Comparison of ENCODE assay signal across 11 cellular contexts in the genomic region with DNA sequence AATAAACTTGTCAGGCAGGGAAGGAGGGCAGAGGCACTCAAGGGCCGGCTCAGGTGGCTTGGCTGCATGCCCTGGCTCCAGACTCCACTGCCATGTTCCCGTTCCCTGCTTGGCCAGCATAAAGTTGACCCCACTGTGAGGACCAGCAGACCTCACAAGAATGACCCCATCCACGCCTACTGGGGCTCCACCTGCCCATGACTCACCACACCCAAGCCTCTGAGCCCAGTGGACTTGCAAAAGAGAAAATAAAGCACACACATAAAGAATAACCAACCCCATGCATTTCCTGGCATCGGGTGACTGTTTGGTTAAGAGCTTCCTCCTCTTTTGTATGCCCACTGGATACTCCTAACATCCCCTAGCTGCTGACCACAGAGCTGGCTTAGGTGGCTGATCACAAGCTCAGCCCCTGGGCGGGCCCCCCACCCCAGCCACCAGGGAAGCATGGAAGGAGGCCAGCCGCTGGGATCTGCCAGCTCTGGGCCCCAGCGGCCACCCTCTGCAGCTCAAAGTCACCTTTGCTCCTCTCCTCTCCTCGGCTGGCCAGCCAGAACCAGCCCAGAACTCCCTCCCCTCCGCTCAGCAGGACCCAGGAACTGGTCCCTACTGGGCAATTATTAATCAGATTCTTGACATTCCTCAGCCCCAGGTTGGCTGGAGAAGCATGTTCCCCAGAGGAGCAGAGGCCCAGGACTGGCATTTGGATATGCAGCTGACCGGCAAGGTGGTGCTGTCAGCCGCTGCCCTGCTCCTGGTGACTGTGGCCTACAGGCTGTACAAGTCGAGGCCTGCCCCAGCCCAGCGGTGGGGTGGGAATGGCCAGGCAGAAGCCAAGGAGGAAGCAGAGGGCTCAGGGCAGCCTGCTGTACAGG. TPM values are rescaled to one million over a fixed set of nuclear protein-coding genes. Genes with fewer than 3 reads are reported as not detected.
DNase-seq lines count a peak whose midpoint lies in the region; FAIRE-seq and TF ChIP-seq lines count a peak whose summit lies in the region.
"Had no signal": no experiment of that assay in that cellular context is flagged by ENCODE, and none has a peak within 500 bp of the region (broad histone marks: within the 10 kb centered on the region; RNA-seq: fewer than 3 reads in every experiment).

A gene (plus strand): TSS at position 616 of the 875 bp plus-strand sequence. CDS start 52 bp downstream, at position 668.

- H4K8ac ChIP-seq in H1 (ENCODE audit: extremely low read depth, insufficient read depth, low read length) = peak within 1 kb of the TSS; percentile 68

- no peaks in the 10 kb centered on the region; a peak in 1 of 7 replicates for H3K27me3 ChIP-seq in H1 (replicated peaks in 1 of 4; ENCODE audit: control insufficient read depth in 3 of 4, extremely low read depth in 1 of 4, insufficient read depth in 3 of 4, low read length in 3 of 4)
- H3K27me3 ChIP-seq: brain microvascular endothelial cell had no signal

- CTCF ChIA-PET in H1 (lab: Charles Lee; ENCODE audit: partially characterized antibody) = interaction anchor here (0.7 to 2.1 kb wide), 19 partner anchors 9 to 606 kb away, joined by 3 to 6 read pairs (median 3); no protein-coding TSS in a partner anchor

- TF ChIP-seq RAD21 in H1 (IDR thresholded peaks at IDR 0.05 in 1 of 2, conservative IDR thresholded peaks at IDR 0.05 in 1 of 2; ENCODE audit: low read depth in 2 of 2, low read length in 2 of 2) = peak; percentile 2 to 21; a peak in 1 of 4 replicates

- peak within 1 kb of the TSS in 1 of 4 experiments; percentile 29; a peak in 2 of 8 replicates for H3K4me3 ChIP-seq in H1 (ENCODE audit: extremely low read depth in 1 of 4, insufficient read depth in 2 of 4, low read depth in 3 of 4, low read length in 4 of 4)
- H3K4me3 ChIP-seq: thoracic aorta had no signal

- peak within 1 kb of the TSS; percentile 98 for H3K18ac ChIP-seq in H1 (ENCODE audit: extremely low read depth, low read length)

- H2BK120ac ChIP-seq in H1 (replicated peaks; ENCODE audit: low read depth, low read length) = peak within 1 kb of the TSS; percentile 99

- 26% methylated on average over 12 of the region's 13 CpGs; no CpG with 5 or more reads in 1 of the 2 experiments for WGBS in H1 (ENCODE audit: extremely low coverage in 1 of 2, insufficient coverage in 1 of 2, insufficient read length in 1 of 2, insufficient replicate concordance in 2 of 2, low coverage in 1 of 2, low lambda C conversion rate in 2 of 2, missing lambda C conversion rate in 1 of 2), 2 experiments

- H3K9ac ChIP-seq in H1 (replicated peaks in 1 of 4; ENCODE audit: extremely low read depth in 1 of 4, low read depth in 3 of 4, low read length in 3 of 4) = no peak within 1 kb of the TSS; a peak in 1 of 7 replicates

- H2BK15ac ChIP-seq in H1 (ENCODE audit: low read length) = peak within 1 kb of the TSS; percentile 99

- POLR2A ChIA-PET in H1 (lab: Charles Lee; ENCODE audit: partially characterized antibody) = interaction anchor here (0.9 to 1.9 kb wide), 11 partner anchors 9 to 190 kb away, joined by 3 to 19 read pairs (median 4); no protein-coding TSS in a partner anchor

- peak within 1 kb of the TSS; percentile 87 for H2AK5ac ChIP-seq in H1 (ENCODE audit: low read depth, low read length)

- H4K5ac ChIP-seq in H1 (ENCODE audit: insufficient read length, low read depth, low read length) = peak within 1 kb of the TSS; percentile 88

- peak within 1 kb of the TSS; percentile 98 for H3K4ac ChIP-seq in H1 (replicated peaks; ENCODE audit: insufficient read length, low read depth, low read length)

- DNase-seq in COLO668 (lab: John Stamatoyannopoulos, UW; ENCODE audit: unreplicated experiment) = peak; percentile 46
- peak; percentile 94 for DNase-seq in NCI-H2029 (lab: John Stamatoyannopoulos, UW)
- DNase-seq in H1 (ENCODE audit: low read depth in 1 of 2, low spot score in 2 of 2) = peak; percentile 75 to 79
- DNase-seq in mucosa of gallbladder (ENCODE audit: low spot score) = peak; percentile 86
- DNase-seq in NCI-H446 (lab: John Stamatoyannopoulos, UW) = no peak
- no peak for DNase-seq in stimulated activated CD4-positive, alpha-beta T cell treated with anti-CD3 and anti-CD28 coated beads, Interleukin-2, amount 100 ng/mL, for 48 hours
- no peak for DNase-seq in AG20443 (ENCODE audit: low spot score)
- DNase-seq in NCI-H1436 (lab: John Stamatoyannopoulos, UW) = no peak
- DNase-seq: activated CD8-positive, alpha-beta T cell treated with anti-CD3 and anti-CD28 coated beads for 36 hours; brain microvascular endothelial cell had no signal

- H4K91ac ChIP-seq in H1 (replicated peaks; ENCODE audit: insufficient read length, low read length) = peak within 1 kb of the TSS; percentile 99

- peak; percentile 66 for FAIRE-seq in H1 (lab: Jason Lieb, UNC)

- H3K36me3 ChIP-seq in H1 (ENCODE audit: control insufficient read depth in 2 of 4, insufficient read depth in 4 of 4, low read length in 3 of 4) = peaks cover 5 to 29% (median 10%) of the 10 kb centered on the region in 4 experiments; a peak in 4 of 8 replicates
- H3K36me3 ChIP-seq: brain microvascular endothelial cell, thoracic aorta had no signal

- H3K79me2 ChIP-seq in H1 (ENCODE audit: control insufficient read depth in 1 of 2, insufficient read depth in 2 of 2, low read length in 2 of 2) = peaks cover 0 to 4% of the 10 kb centered on the region in 2 experiments; a peak in 1 of 4 replicates

- peaks cover 17 to 26% (median 19%) of the 10 kb centered on the region in 4 experiments for H3K4me1 ChIP-seq in H1 (replicated peaks in 1 of 4; ENCODE audit: control insufficient read depth in 3 of 4, insufficient read depth in 4 of 4, low read length in 3 of 4)

- 0 out of 2 replicates have a peak, but pooled peaks cover 6% of the 10 kb centered on the region for H3K79me1 ChIP-seq in H1 (ENCODE audit: low read depth, low read length)

- H2BK12ac ChIP-seq in H1 (ENCODE audit: low read depth, low read length) = peak within 1 kb of the TSS; percentile 96

- H3K23ac ChIP-seq in H1 (ENCODE audit: insufficient read length) = no peak within 1 kb of the TSS

- H4K20me1 ChIP-seq in H1 (replicated peaks in 1 of 2; ENCODE audit: control insufficient read depth in 1 of 2, insufficient read depth in 2 of 2, low read length in 2 of 2) = no peaks in the 10 kb centered on the region

- H3K56ac ChIP-seq in H1 (replicated peaks; ENCODE audit: insufficient read length, low read depth, low read length) = peak within 1 kb of the TSS; percentile 37

- TF ChIP-seq POLR2A in H1 (IDR thresholded peaks at IDR 0.05; ENCODE audit: control extremely low read depth in 1 of 2, low read depth in 2 of 2, low read length in 2 of 2) = peak; percentile 72 to 75; a peak in 2 of 3 replicates

- H3K9me3 ChIP-seq in H1 (ENCODE audit: insufficient read depth in 2 of 2, low read depth in 1 of 2, low read length in 1 of 2) = peaks cover 0 to 34% of the 10 kb centered on the region in 2 experiments; a peak in 3 of 4 replicates
- H3K9me3 ChIP-seq: thoracic aorta had no signal

- H3K27ac ChIP-seq in H1 (ENCODE audit: low read depth, low read length) = peak within 1 kb of the TSS; percentile 71; the same call in 1 of the 2 replicates
- H3K27ac ChIP-seq: brain microvascular endothelial cell, thoracic aorta had no signal

- no peak within 1 kb of the TSS for H2AFZ ChIP-seq in H1 (ENCODE audit: low read length)

- H3K4me2 ChIP-seq in H1 (ENCODE audit: insufficient read depth in 1 of 2, low read depth in 2 of 2, low read length in 2 of 2) = peak within 1 kb of the TSS; percentile 34 to 39

- no peak within 1 kb of the TSS for H3K14ac ChIP-seq in H1 (ENCODE audit: insufficient read length)

- TF ChIP-seq CTCF in H1 (IDR thresholded peaks at IDR 0.05; ENCODE audit: control extremely low read depth in 1 of 3, insufficient read depth in 1 of 3, low read depth in 1 of 3, low read length in 3 of 3) = no peak

- peak within 1 kb of the TSS; percentile 99 for H2BK5ac ChIP-seq in H1 (ENCODE audit: low read depth, low read length)

- H2BK20ac ChIP-seq in H1 (ENCODE audit: low read length) = peak within 1 kb of the TSS; percentile 99

- no peaks in the 10 kb centered on the region for H3K23me2 ChIP-seq in H1 (ENCODE audit: low read depth, low read length)

- TF ChIP-seq EP300 in H1 (IDR thresholded peaks at IDR 0.05; ENCODE audit: borderline replicate concordance in 1 of 2, low read depth in 2 of 2, low read length in 2 of 2) = peak in 1 of 2 experiments; percentile 94; a peak in 2 of 3 replicates

TF ChIP-seq in H1, 55 proteins besides CTCF, POLR2A, EP300 and RAD21 (continues in another document):
- TF ChIP-seq BRCA1 (IDR thresholded peaks at IDR 0.05; ENCODE audit: low read depth, low read length) = no peak
- no peak for TF ChIP-seq GABPA (IDR thresholded peaks at IDR 0.05; ENCODE audit: borderline replicate concordance, insufficient read depth, low read length)
- TF ChIP-seq CBX5 (IDR thresholded peaks at IDR 0.05; ENCODE audit: low read depth, low read length) = no peak
- peak; percentile 33 for TF ChIP-seq ASH2L (IDR thresholded peaks at IDR 0.05; ENCODE audit: low read length)
- 0 out of 2 replicates have a peak, but pooled peaks have one; percentile 33 for TF ChIP-seq JUN (IDR thresholded peaks at IDR 0.05; ENCODE audit: low read depth, low read length)
- TF ChIP-seq CBX8 (IDR thresholded peaks at IDR 0.05; ENCODE audit: borderline replicate concordance, low read depth, low read length) = no peak
- TF ChIP-seq, protein P1, sequence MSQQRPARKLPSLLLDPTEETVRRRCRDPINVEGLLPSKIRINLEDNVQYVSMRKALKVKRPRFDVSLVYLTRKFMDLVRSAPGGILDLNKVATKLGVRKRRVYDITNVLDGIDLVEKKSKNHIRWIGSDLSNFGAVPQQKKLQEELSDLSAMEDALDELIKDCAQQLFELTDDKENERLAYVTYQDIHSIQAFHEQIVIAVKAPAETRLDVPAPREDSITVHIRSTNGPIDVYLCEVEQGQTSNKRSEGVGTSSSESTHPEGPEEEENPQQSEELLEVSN (IDR thresholded peaks at IDR 0.05) = peak; percentile 82
- no peak for TF ChIP-seq BCL11A (IDR thresholded peaks at IDR 0.05; ENCODE audit: low read depth in 2 of 2, low read length in 2 of 2)
- no peak for TF ChIP-seq SP2 (IDR thresholded peaks at IDR 0.05; ENCODE audit: low read length)
- no peak for TF ChIP-seq RXRA (IDR thresholded peaks at IDR 0.05; ENCODE audit: insufficient read depth, low read depth, low read length)
- TF ChIP-seq TAF7 (optimal IDR thresholded peaks at IDR 0.05; ENCODE audit: borderline replicate concordance, low read depth, low read length) = peak; percentile 76

RNA-seq across cellular contexts. Expression of the gene that starts here (rescaled TPM):
- total RNA-seq in H1 (2021; fragmentation: NEBNext Ultra II Directional; extraction: Animal tissue kit (Norgen Biotek cat#: 25700)) = 18.9 and 19.1 TPM in 2 replicates
- polyA plus RNA-seq in H1 (2011; rRNA removed) = 3.9 and 8.5 TPM in 2 replicates
- polyA plus RNA-seq in H1 (2011; cell fraction: cytosol; rRNA removed) = 6.8 TPM
- polyA plus RNA-seq in H1 (2011; cell fraction: nucleus; rRNA removed) = 15.3 TPM
- 7.8 to 11.5 TPM (median 10.0 TPM) in 4 replicates for polyA plus RNA-seq in H1 (2012, experiment 1 of 2)
- 8.7 TPM for polyA plus RNA-seq in H1 (2012, experiment 2 of 2)
- polyA plus RNA-seq in H1 (2013, experiment 1 of 2) = 17.9 TPM
- 18.2 TPM for polyA plus RNA-seq in H1 (2013, experiment 2 of 2)
- 9.1 and 9.2 TPM in 2 replicates for polyA minus RNA-seq in H1 (2011; rRNA and poly(A)+ RNA removed)
- polyA minus RNA-seq in H1 (2011; cell fraction: cytosol; rRNA and poly(A)+ RNA removed) = 11.3 TPM
- 21.2 TPM for polyA minus RNA-seq in H1 (2011; cell fraction: nucleus; rRNA and poly(A)+ RNA removed)
- 9.6 TPM for total RNA-seq in mucosa of gallbladder
- total RNA-seq: activated CD8-positive, alpha-beta T cell treated with anti-CD3 and anti-CD28 coated beads for 36 hours; thoracic aorta had no signal

Comparison
In these comparisons a context has a peak if more than half of its experiments do, and no peak if none do; other contexts are left out.
1. DNase-seq: peak in COLO668 (single experiment), NCI-H2029 (single experiment), H1 (2 of 2) and mucosa of gallbladder (single experiment); none in NCI-H446 (0 of 2), stimulated activated CD4-positive, alpha-beta T cell treated with anti-CD3 and anti-CD28 coated beads, Interleukin-2, amount 100 ng/mL, for 48 hours (0 of 2), AG20443 (single experiment) and NCI-H1436 (single experiment).